ENCODE assay signal across 13 cellular contexts in the genomic region with DNA sequence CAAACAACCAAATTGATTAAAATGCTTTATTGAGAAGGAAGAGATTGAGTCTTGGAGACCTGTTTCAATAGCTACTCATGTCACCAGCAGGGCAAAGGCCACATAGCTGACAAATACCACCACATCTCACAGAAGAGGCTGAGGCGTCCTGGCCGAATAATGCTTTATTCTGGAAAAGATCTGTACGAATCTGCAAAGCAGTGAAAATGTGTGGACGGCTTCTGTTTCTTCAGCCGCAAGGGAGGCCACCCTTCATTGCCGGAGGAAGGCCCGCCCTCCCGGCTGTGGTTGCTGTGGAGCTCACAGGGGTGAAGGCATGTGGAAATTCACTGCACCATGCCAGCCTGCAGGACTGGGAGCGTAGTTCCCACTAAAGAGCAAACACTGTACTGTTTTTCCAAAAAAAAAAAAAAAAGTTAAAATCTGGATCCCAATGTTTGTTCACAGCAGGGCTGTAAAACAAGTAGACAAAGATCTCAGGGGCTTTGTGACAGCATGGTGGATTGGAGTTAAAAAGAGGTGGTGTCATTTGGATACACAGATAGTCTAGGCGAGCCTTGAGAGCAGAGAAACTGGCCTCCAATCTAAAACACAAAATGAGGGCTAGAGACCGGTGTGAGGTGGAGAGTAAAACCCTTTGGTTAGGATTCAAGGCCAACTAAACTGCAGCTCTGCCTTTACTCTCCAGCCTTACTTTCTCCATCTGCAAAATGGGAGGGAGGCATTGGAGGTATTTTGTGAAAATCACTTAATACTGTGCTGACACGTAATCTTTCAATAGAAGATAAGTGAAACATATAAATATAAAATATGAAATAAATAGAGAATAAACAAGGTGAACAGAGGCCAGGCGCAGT.
DNase-seq lines count a peak whose midpoint lies in the region; ATAC-seq and TF ChIP-seq lines count a peak whose summit lies in the region.
"Had no signal": no experiment of that assay in that cellular context is flagged by ENCODE, and none has a peak within 500 bp of the region (broad histone marks: within the 10 kb centered on the region; RNA-seq: fewer than 3 reads in every experiment).

No MANE protein-coding gene starts in this region.

- peaks cover 11% of the 10 kb centered on the region for H3K4me1 Mint-ChIP-seq in endodermal cell
- H3K4me1 Mint-ChIP-seq: activated naive CD8-positive, alpha-beta T cell treated with anti-CD3 and anti-CD28 coated beads, Interleukin-2, amount 10 ng/mL, durations not matched to agents 7 days and 5 days had no signal

- WGBS in endodermal cell (ENCODE audit: insufficient coverage in 1 of 2, insufficient read length in 1 of 2), 2 experiments, result 56 to 80% methylated on average over 8 to 12 of the region's 13 CpGs
- 65% methylated on average over 11 of the region's 13 CpGs for WGBS in mesenchymal stem cell
- WGBS in thyroid gland, 2 donors, result 58 to 59% methylated on average over 13 of the region's 13 CpGs

- no peaks in the 10 kb centered on the region for H3K36me3 Mint-ChIP-seq in endodermal cell (ENCODE audit: low read depth)
- H3K36me3 Mint-ChIP-seq: activated naive CD8-positive, alpha-beta T cell treated with anti-CD3 and anti-CD28 coated beads, Interleukin-2, amount 10 ng/mL, durations not matched to agents 7 days and 5 days; naive thymus-derived CD4-positive, alpha-beta T cell; WTC11 had no signal

- intact Hi-C loops in thyroid gland (cut with DNase I), result no loop called here

- H3K27ac ChIP-seq in endodermal cell (ENCODE audit: low read depth, low read length) (peak overlapping the region; percentile 83), mesenchymal stem cell (ENCODE audit: low read length, poor library complexity, severe bottlenecking) (peak overlapping the region; percentile 96), thyroid gland (no peak overlapping the region)
- H3K27ac ChIP-seq: foreskin keratinocyte had no signal

- peak overlapping the region; percentile 56 for H3K4me2 ChIP-seq in mesenchymal stem cell (ENCODE audit: low read length, poor library complexity, severe bottlenecking)

- peak; percentile 12 for TF ChIP-seq CTCF in endodermal cell (conservative IDR thresholded peaks at IDR 0.05)
- no peak for TF ChIP-seq CTCF in thyroid gland (IDR thresholded peaks at IDR 0.05)

- no peak overlapping the region for H3K4me3 Mint-ChIP-seq in endodermal cell
- H3K4me3 Mint-ChIP-seq: activated naive CD8-positive, alpha-beta T cell treated with anti-CD3 and anti-CD28 coated beads, Interleukin-2, amount 10 ng/mL, durations not matched to agents 7 days and 5 days; naive thymus-derived CD4-positive, alpha-beta T cell; WTC11 had no signal

- ATAC-seq in GM21723 (IDR thresholded peaks at IDR 0.05; ENCODE audit: unreplicated experiment) (no peak), HG03439 (IDR thresholded peaks at IDR 0.05; ENCODE audit: unreplicated experiment) (no peak)
- ATAC-seq: foreskin keratinocyte; naive thymus-derived CD4-positive, alpha-beta T cell; WTC11 had no signal

- H3K4me1 ChIP-seq in endodermal cell (ENCODE audit: control insufficient read depth, insufficient read depth, low read length), result peaks cover 8% of the 10 kb centered on the region
- H3K4me1 ChIP-seq in mesenchymal stem cell (ENCODE audit: control insufficient read depth, insufficient read depth, low read depth, low read length), result peaks cover 23% of the 10 kb centered on the region
- no peaks in the 10 kb centered on the region for H3K4me1 ChIP-seq in thyroid gland
- H3K4me1 ChIP-seq: foreskin keratinocyte had no signal

- H2AFZ ChIP-seq in mesenchymal stem cell (ENCODE audit: low read depth, low read length), result no peak overlapping the region

- peaks cover 9% of the 10 kb centered on the region for H3K9me3 Mint-ChIP-seq in endodermal cell

- H4K8ac ChIP-seq in mesenchymal stem cell (ENCODE audit: low read length), result no peak overlapping the region

- TF ChIP-seq POLR2A in thyroid gland (IDR thresholded peaks at IDR 0.05), result no peak

- no peaks in the 10 kb centered on the region for H3K79me1 ChIP-seq in mesenchymal stem cell (replicated peaks; ENCODE audit: low read length, poor library complexity, severe bottlenecking)

- H3K4me3 ChIP-seq in endodermal cell (ENCODE audit: low read length) (no peak overlapping the region), mesenchymal stem cell (ENCODE audit: insufficient read depth in 1 of 2, low read depth in 1 of 2, low read length in 2 of 2) (no peak overlapping the region), thyroid gland (replicated peaks in 1 of 3) (no peak overlapping the region)

- H2BK5ac ChIP-seq in mesenchymal stem cell (ENCODE audit: low read depth, low read length, poor library complexity, severe bottlenecking), result peak overlapping the region; percentile 33

- peaks cover 2% of the 10 kb centered on the region for H3K27me3 Mint-ChIP-seq in endodermal cell (ENCODE audit: insufficient read depth)

- no peak overlapping the region for H2AK5ac ChIP-seq in mesenchymal stem cell (ENCODE audit: low read length, severe bottlenecking)

- H2BK12ac ChIP-seq in mesenchymal stem cell (ENCODE audit: low read length in 2 of 2), result no peak overlapping the region

- H3K36me3 ChIP-seq in endodermal cell (ENCODE audit: control insufficient read depth, insufficient read depth, low read length), result no peaks in the 10 kb centered on the region
- no peaks in the 10 kb centered on the region for H3K36me3 ChIP-seq in mesenchymal stem cell (ENCODE audit: control insufficient read depth in 1 of 2, insufficient read depth in 2 of 2, low read depth in 1 of 2, low read length in 2 of 2)
- H3K36me3 ChIP-seq in thyroid gland, result no peaks in the 10 kb centered on the region

- no peak overlapping the region for H3K14ac ChIP-seq in mesenchymal stem cell (ENCODE audit: low read length in 2 of 2)

- H3K27me3 ChIP-seq in endodermal cell (ENCODE audit: control insufficient read depth, insufficient read depth, low read length, poor library complexity, severe bottlenecking), result no peaks in the 10 kb centered on the region
- no peaks in the 10 kb centered on the region for H3K27me3 ChIP-seq in mesenchymal stem cell (ENCODE audit: control insufficient read depth in 1 of 2, insufficient read depth in 1 of 2, low read length in 2 of 2)
- H3K27me3 ChIP-seq in thyroid gland, result no peaks in the 10 kb centered on the region
- H3K27me3 ChIP-seq: foreskin keratinocyte had no signal

- no peak overlapping the region for H3K4ac ChIP-seq in mesenchymal stem cell (ENCODE audit: low read depth in 1 of 2, low read length in 2 of 2)

- no peak overlapping the region for H3K9ac ChIP-seq in endodermal cell (ENCODE audit: extremely low read depth, low read length, poor library complexity, severe bottlenecking)
- H3K9ac ChIP-seq in mesenchymal stem cell (ENCODE audit: low read length), result peak overlapping the region; percentile 44

- H2BK120ac ChIP-seq in mesenchymal stem cell (ENCODE audit: low read depth, low read length), result no peak overlapping the region

- H3K9me3 ChIP-seq in endodermal cell (ENCODE audit: control insufficient read depth, low read length) (peaks cover 6% of the 10 kb centered on the region), mesenchymal stem cell (ENCODE audit: control insufficient read depth, low read length) (no peaks in the 10 kb centered on the region), thyroid gland (no peaks in the 10 kb centered on the region)

- H3K27ac Mint-ChIP-seq in endodermal cell, result no peak overlapping the region
- H3K27ac Mint-ChIP-seq: activated naive CD8-positive, alpha-beta T cell treated with anti-CD3 and anti-CD28 coated beads, Interleukin-2, amount 10 ng/mL, durations not matched to agents 7 days and 5 days; naive thymus-derived CD4-positive, alpha-beta T cell; WTC11 had no signal

- no peak overlapping the region for H4K91ac ChIP-seq in mesenchymal stem cell (ENCODE audit: low read length)

- no peak overlapping the region for H2BK15ac ChIP-seq in mesenchymal stem cell (ENCODE audit: low read depth, poor library complexity, severe bottlenecking)

- no peak overlapping the region for H3K18ac ChIP-seq in mesenchymal stem cell (ENCODE audit: low read depth in 1 of 2, low read length in 2 of 2)

- no peak overlapping the region for H3K23ac ChIP-seq in mesenchymal stem cell (ENCODE audit: low read length in 2 of 2)

- DNase-seq in NCI-H146 treated with DMSO at 0.1 percent for 48 hours (lab: John Stamatoyannopoulos, UW; ENCODE audit: unreplicated experiment) (peak; percentile 57), endodermal cell (no peak), mesenchymal stem cell (no peak), thyroid gland (peak; percentile 23 to 27)
- DNase-seq in activated CD4-positive, alpha-beta T cell treated with anti-CD3 and anti-CD28 coated beads, Interleukin-2, amount 50 U/mL, for 48 hours, result no peak
- DNase-seq: activated naive CD8-positive, alpha-beta T cell treated with anti-CD3 and anti-CD28 coated beads, Interleukin-2, amount 10 ng/mL, durations not matched to agents 7 days and 5 days; foreskin keratinocyte; GDM1; naive thymus-derived CD4-positive, alpha-beta T cell; NK-92 treated with Interleukin-12 subunit alpha and Interleukin-12 subunit beta, amount 100 ng/mL, for 24 hours had no signal

Comparison
In these comparisons a context has a peak if more than half of its experiments do, and no peak if none do; other contexts are left out.
1. DNase-seq: peak in NCI-H146 treated with DMSO at 0.1 percent for 48 hours (single experiment) and thyroid gland (2 of 2); none in endodermal cell (single experiment), mesenchymal stem cell (single experiment) and activated CD4-positive, alpha-beta T cell treated with anti-CD3 and anti-CD28 coated beads, Interleukin-2, amount 50 U/mL, for 48 hours (0 of 2).
2. H3K27ac ChIP-seq: peak in endodermal cell (single experiment) and mesenchymal stem cell (single experiment); none in thyroid gland (0 of 3).